ENCODE assay signal across 34 cellular contexts in the genomic region with DNA sequence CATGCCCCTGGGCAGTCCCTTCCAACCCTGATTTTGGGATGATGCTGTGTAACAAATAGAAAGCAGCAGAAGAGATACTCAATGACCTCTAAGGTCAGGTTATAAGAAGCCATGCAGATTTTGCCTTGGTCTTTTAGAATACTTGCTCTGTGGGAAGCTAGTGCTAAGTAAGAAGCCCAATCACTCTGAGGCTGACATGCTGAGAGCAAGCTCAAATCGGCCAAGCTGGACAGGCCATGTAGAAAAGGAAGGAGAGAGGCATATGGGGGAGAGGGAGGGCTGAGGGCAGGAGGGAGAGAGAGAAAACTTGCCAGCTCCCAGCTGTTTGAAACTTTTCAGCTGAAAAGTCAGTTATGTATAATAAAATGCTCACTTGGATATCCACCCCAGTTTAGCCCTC.
"Had no signal": no experiment of that assay in that cellular context is flagged by ENCODE, and none has a peak within 500 bp of the region (broad histone marks: within the 10 kb centered on the region; RNA-seq: fewer than 3 reads in every experiment).

No MANE protein-coding gene starts in this region.

- H3K9me3 Mint-ChIP-seq: activated CD4-positive, alpha-beta memory T cell treated with anti-CD3 and anti-CD28 coated beads for 36 hours; activated naive CD4-positive, alpha-beta T cell treated with anti-CD3 and anti-CD28 coated beads for 36 hours; activated naive CD4-positive, alpha-beta T cell treated with anti-CD3 and anti-CD28 coated beads, Interleukin-2, amount 50 U/mL, for 72 hours; activated T-cell treated with anti-CD3 and anti-CD28 coated beads, Interleukin-2, amount 50 U/mL, for 4 hours; activated T-helper 1 cell treated with anti-CD3 and anti-CD28 coated beads, Interleukin-12 subunit alpha, Interleukin-12 subunit beta, Interleukin-2, Interleukin-4 antibody, amounts not matched to agents 30 ng/mL and 10 ng/mL and 1 ng/mL, durations not matched to agents 14 hours and 24 hours and 36 hours had no signal

- H3K4me1 ChIP-seq: adrenal gland, body of pancreas had no signal

- H3K27ac ChIP-seq: adrenal gland, body of pancreas, PC-9, RWPE1 had no signal

- H2AFZ ChIP-seq: PC-9 had no signal

- ATAC-seq: activated CD4-positive, alpha-beta T cell treated with anti-CD3 and anti-CD28 coated beads for 36 hours; activated CD4-positive, CD25-positive, alpha-beta regulatory T cell treated with anti-CD3 and anti-CD28 coated beads, Interleukin-2, amount 50 U/mL, for 24 hours; activated naive CD4-positive, alpha-beta T cell treated with anti-CD3 and anti-CD28 coated beads, Interleukin-2, amount 50 U/mL, for 72 hours; activated T-cell treated with anti-CD3 and anti-CD28 coated beads, Interleukin-2, amount 50 U/mL, for 4 hours; body of pancreas; K562; Right ventricle myocardium inferior had no signal

- H3K27me3 ChIP-seq: adrenal gland, body of pancreas had no signal

- H3K9me3 ChIP-seq: adrenal gland, body of pancreas had no signal

- H3K4me2 ChIP-seq: PC-9 had no signal

- H3K36me3 ChIP-seq: adrenal gland had no signal

- H3K27me3 Mint-ChIP-seq: activated CD4-positive, alpha-beta memory T cell treated with anti-CD3 and anti-CD28 coated beads for 36 hours; activated CD4-positive, alpha-beta T cell treated with anti-CD3 and anti-CD28 coated beads for 36 hours had no signal

- H3K4me1 Mint-ChIP-seq: activated CD4-positive, alpha-beta T cell treated with anti-CD3 and anti-CD28 coated beads for 36 hours had no signal

- H3K36me3 Mint-ChIP-seq: activated CD4-positive, alpha-beta memory T cell treated with anti-CD3 and anti-CD28 coated beads for 36 hours; activated naive CD4-positive, alpha-beta T cell treated with anti-CD3 and anti-CD28 coated beads, Interleukin-2, amount 50 U/mL, for 72 hours had no signal

- H3K4me3 Mint-ChIP-seq: activated CD4-positive, alpha-beta memory T cell treated with anti-CD3 and anti-CD28 coated beads for 36 hours; activated CD4-positive, alpha-beta T cell treated with anti-CD3 and anti-CD28 coated beads for 36 hours; activated naive CD4-positive, alpha-beta T cell treated with anti-CD3 and anti-CD28 coated beads for 36 hours; activated T-cell treated with anti-CD3 and anti-CD28 coated beads, Interleukin-2, amount 50 U/mL, for 4 hours; activated T-helper 1 cell treated with anti-CD3 and anti-CD28 coated beads, Interleukin-12 subunit alpha, Interleukin-12 subunit beta, Interleukin-2, Interleukin-4 antibody, amounts not matched to agents 30 ng/mL and 10 ng/mL and 1 ng/mL, durations not matched to agents 14 hours and 24 hours and 36 hours had no signal

- H3K27ac Mint-ChIP-seq: activated CD4-positive, alpha-beta memory T cell treated with anti-CD3 and anti-CD28 coated beads for 36 hours; activated CD4-positive, alpha-beta T cell treated with anti-CD3 and anti-CD28 coated beads for 36 hours; activated naive CD4-positive, alpha-beta T cell treated with anti-CD3 and anti-CD28 coated beads for 36 hours; activated naive CD4-positive, alpha-beta T cell treated with anti-CD3 and anti-CD28 coated beads, Interleukin-2, amount 50 U/mL, for 72 hours; activated T-helper 1 cell treated with anti-CD3 and anti-CD28 coated beads, Interleukin-12 subunit alpha, Interleukin-12 subunit beta, Interleukin-2, Interleukin-4 antibody, amounts not matched to agents 30 ng/mL and 10 ng/mL and 1 ng/mL, durations not matched to agents 14 hours and 24 hours and 36 hours had no signal

- H3K4me3 ChIP-seq: adrenal gland, body of pancreas, K562, PC-9 had no signal

- DNase-seq: activated CD4-positive, alpha-beta memory T cell treated with anti-CD3 and anti-CD28 coated beads for 36 hours; activated CD4-positive, alpha-beta T cell treated with anti-CD3 and anti-CD28 coated beads for 36 hours; activated CD4-positive, alpha-beta T cell treated with anti-CD3 and anti-CD28 coated beads, Interleukin-2, amount 50 U/mL, for 1 hour; activated CD8-positive, alpha-beta memory T cell treated with anti-CD3 and anti-CD28 coated beads, Interleukin-2, amount 50 U/mL, for 4 hours; activated gamma-delta T cell treated with Interleukin-2 at 50 U/mL for 16 hours; activated naive CD4-positive, alpha-beta T cell treated with anti-CD3 and anti-CD28 coated beads for 36 hours; activated T-cell treated with anti-CD3 and anti-CD28 coated beads for 4 hours; activated T-cell treated with anti-CD3 and anti-CD28 coated beads, Interleukin-2, amount 50 U/mL, for 4 hours; adrenal gland; body of pancreas; caudate nucleus; NCI-H1092 treated with DMSO at 0.1 percent for 48 hours; NCI-H1417; NCI-H146; NCI-H187; NCI-H2081; NCI-H2171 treated with DMSO at 0.1 percent for 48 hours; NCI-H2227 treated with DMSO at 0.1 percent for 48 hours; NCI-H446; NCI-H510A treated with DMSO at 0.1 percent for 48 hours; NCI-H69; NK-92 treated with Interleukin-12 subunit alpha and Interleukin-12 subunit beta, amount 100 ng/mL, for 24 hours; PC-9; SIG-M5; SW 1271; T-helper 1 cell; T-helper 2 cell; T-helper 9 cell had no signal
